ENCODE assay signal across 1 cellular context in the genomic region with DNA sequence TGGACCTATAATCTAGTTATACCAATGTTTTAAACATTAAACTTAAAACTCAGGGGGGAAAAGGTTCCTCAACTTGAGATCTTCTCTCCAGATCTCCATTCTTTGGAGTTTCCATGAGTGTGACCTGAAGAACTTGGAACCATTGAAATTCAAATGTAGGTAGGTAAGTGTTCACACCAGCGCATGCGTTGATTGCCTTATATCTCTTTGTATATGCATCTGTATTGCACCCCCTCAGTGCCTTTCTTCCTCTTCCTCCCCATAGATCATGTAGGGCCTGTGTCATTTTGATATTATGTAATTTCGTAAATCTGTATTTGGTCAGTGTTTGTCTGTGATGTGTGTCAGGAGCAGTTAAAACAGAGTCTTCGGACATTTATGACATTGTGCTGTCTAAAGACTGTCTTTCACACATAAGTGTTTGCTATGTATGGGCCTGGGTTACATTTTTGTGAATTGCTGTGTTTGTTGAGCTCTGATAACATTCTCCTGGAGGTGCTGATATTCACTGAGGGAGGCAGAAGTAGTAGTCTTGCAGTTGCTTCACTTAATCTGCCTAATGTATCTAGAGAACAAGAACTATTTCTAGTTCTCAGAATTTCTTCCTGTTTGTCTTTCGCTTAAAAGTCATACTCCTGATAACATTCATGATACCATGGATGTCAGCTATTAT.
TF ChIP-seq lines count a peak whose summit lies in the region.

No MANE protein-coding gene starts in this region.

TF ChIP-seq in WTC11, 78 proteins besides CTCF, POLR2A, EP300 and RAD21 (continued from another document):
- TF ChIP-seq, protein P1, sequence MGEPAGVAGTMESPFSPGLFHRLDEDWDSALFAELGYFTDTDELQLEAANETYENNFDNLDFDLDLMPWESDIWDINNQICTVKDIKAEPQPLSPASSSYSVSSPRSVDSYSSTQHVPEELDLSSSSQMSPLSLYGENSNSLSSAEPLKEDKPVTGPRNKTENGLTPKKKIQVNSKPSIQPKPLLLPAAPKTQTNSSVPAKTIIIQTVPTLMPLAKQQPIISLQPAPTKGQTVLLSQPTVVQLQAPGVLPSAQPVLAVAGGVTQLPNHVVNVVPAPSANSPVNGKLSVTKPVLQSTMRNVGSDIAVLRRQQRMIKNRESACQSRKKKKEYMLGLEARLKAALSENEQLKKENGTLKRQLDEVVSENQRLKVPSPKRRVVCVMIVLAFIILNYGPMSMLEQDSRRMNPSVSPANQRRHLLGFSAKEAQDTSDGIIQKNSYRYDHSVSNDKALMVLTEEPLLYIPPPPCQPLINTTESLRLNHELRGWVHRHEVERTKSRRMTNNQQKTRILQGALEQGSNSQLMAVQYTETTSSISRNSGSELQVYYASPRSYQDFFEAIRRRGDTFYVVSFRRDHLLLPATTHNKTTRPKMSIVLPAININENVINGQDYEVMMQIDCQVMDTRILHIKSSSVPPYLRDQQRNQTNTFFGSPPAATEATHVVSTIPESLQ (CRISPR knock-in tag; IDR thresholded peaks at IDR 0.05), result no peak
- no peak for TF ChIP-seq CREB1 (CRISPR knock-in tag; IDR thresholded peaks at IDR 0.05)
- TF ChIP-seq, protein P2, sequence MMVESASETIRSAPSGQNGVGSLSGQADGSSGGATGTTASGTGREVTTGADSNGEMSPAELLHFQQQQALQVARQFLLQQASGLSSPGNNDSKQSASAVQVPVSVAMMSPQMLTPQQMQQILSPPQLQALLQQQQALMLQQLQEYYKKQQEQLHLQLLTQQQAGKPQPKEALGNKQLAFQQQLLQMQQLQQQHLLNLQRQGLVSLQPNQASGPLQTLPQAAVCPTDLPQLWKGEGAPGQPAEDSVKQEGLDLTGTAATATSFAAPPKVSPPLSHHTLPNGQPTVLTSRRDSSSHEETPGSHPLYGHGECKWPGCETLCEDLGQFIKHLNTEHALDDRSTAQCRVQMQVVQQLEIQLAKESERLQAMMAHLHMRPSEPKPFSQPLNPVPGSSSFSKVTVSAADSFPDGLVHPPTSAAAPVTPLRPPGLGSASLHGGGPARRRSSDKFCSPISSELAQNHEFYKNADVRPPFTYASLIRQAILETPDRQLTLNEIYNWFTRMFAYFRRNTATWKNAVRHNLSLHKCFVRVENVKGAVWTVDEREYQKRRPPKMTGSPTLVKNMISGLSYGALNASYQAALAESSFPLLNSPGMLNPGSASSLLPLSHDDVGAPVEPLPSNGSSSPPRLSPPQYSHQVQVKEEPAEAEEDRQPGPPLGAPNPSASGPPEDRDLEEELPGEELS (CRISPR knock-in tag; IDR thresholded peaks at IDR 0.05), result no peak
- TF ChIP-seq JAZF1 (CRISPR knock-in tag; IDR thresholded peaks at IDR 0.05), result no peak
- no peak for TF ChIP-seq HMGA2 (CRISPR knock-in tag; IDR thresholded peaks at IDR 0.05)
- TF ChIP-seq ZNF219 (CRISPR knock-in tag; IDR thresholded peaks at IDR 0.05; ENCODE audit: borderline replicate concordance), result no peak
- TF ChIP-seq, protein P3, sequence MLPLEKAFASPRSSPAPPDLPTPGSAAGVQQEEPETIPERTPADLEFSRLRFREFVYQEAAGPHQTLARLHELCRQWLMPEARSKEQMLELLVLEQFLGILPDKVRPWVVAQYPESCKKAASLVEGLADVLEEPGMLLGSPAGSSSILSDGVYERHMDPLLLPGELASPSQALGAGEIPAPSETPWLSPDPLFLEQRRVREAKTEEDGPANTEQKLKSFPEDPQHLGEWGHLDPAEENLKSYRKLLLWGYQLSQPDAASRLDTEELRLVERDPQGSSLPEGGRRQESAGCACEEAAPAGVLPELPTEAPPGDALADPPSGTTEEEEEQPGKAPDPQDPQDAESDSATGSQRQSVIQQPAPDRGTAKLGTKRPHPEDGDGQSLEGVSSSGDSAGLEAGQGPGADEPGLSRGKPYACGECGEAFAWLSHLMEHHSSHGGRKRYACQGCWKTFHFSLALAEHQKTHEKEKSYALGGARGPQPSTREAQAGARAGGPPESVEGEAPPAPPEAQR (CRISPR knock-in tag; IDR thresholded peaks at IDR 0.05), result no peak
TF ChIP-seq in WTC11: peak in this region for 0.
